In the genomic region with DNA sequence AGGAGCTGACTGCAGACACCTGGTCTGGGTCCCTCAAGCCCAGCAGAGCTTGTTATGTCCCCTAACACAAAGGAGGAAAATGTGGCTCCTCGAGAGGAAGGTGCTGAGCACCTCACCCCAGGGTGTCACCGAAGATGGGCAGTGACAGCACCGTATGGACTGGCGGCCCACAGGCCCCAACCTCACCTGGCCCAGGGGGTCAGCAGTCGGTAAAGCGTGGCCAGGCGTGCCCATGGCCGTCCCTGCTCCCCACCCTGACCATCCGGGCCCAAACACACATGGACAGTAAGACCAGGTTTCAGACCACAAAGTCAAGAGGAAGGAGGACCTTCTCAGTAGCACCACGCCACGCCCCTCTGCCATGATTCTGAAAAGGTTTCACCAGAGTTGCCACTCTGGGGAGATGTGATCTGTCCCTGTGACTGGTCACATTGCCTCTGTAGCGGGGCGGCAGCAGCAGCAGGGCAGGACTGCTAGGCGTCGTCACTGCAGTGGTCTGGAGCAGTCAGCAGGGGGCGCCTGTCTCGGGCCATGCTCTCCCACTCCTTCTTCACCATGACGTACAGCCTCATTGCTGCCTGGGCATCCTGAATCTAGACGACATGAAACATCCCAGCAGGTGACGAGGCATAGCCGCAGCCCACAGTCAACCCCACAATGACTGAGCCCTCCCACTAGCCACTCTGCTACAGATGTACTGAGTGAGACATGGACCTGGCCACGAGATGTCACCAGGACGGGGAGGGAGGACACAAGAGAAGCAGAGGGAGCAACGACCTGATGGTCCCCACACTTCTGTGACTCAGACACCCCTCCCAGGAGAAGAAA, we compare ENCODE assay signal across 8 cellular contexts. TPM values are rescaled to one million over a fixed set of nuclear protein-coding genes. Genes with fewer than 3 reads are reported as not detected.
DNase-seq lines count a peak whose midpoint lies in the region; ATAC-seq and TF ChIP-seq lines count a peak whose summit lies in the region.

No MANE protein-coding gene starts in this region.

- peak; percentile 86 for TF ChIP-seq CTCF in lung (IDR thresholded peaks at IDR 0.05; ENCODE audit: control extremely low read depth, extremely low read depth)

- H3K9me3 Mint-ChIP-seq in activated CD4-positive, alpha-beta memory T cell treated with anti-CD3 and anti-CD28 coated beads for 36 hours: no peaks in the 10 kb centered on the region

- POLR2A ChIA-PET in activated CD4-positive, alpha-beta memory T cell treated with anti-CD3 and anti-CD28 coated beads for 36 hours (lab: Charles Lee): no interaction called here

- DNase-seq in EH (ENCODE audit: low read depth): peak; percentile 74
- peak; percentile 56 for DNase-seq in NCI-H774 (lab: John Stamatoyannopoulos, UW)
- peak; percentile 92 for DNase-seq in activated CD4-positive, alpha-beta memory T cell treated with anti-CD3 and anti-CD28 coated beads for 36 hours
- peak; percentile 47 for DNase-seq in dedifferentiated amniotic fluid mesenchymal stem cell (ENCODE audit: extremely low spot score)
- peak; percentile 76 for DNase-seq in lung (ENCODE audit: low spot score)
- DNase-seq in stimulated activated CD8-positive, alpha-beta memory T cell treated with anti-CD3 and anti-CD28 coated beads, Interleukin-12 subunit alpha, Interleukin-12 subunit beta, amount 100 ng/mL, for 1 hour (ENCODE audit: low read depth): peak; percentile 62

- H3K27ac Mint-ChIP-seq in activated CD4-positive, alpha-beta memory T cell treated with anti-CD3 and anti-CD28 coated beads for 36 hours: peak overlapping the region; percentile 83

- no peak overlapping the region for H3K27ac ChIP-seq in lung (ENCODE audit: low read depth in 1 of 2, low read length in 1 of 2)

- H3K4me1 Mint-ChIP-seq in activated CD4-positive, alpha-beta memory T cell treated with anti-CD3 and anti-CD28 coated beads for 36 hours (ENCODE audit: low read depth): peaks cover 14% of the 10 kb centered on the region

- no peaks in the 10 kb centered on the region for H3K27me3 Mint-ChIP-seq in activated CD4-positive, alpha-beta memory T cell treated with anti-CD3 and anti-CD28 coated beads for 36 hours

- CTCF ChIA-PET in activated CD4-positive, alpha-beta memory T cell treated with anti-CD3 and anti-CD28 coated beads for 36 hours (lab: Charles Lee): interaction anchor here (0.9 to 1.2 kb wide), 2 partner anchors 10 to 80 kb away, joined by 3 to 7 read pairs; no protein-coding TSS in a partner anchor

- H3K4me3 ChIP-seq in lung: no peak overlapping the region

- WGBS in lung, 2 donors: 59 to 63% methylated on average over 24 of the region's 24 CpGs

- no peaks in the 10 kb centered on the region for H3K9me3 ChIP-seq in lung (ENCODE audit: control insufficient read depth in 2 of 2, insufficient read depth in 1 of 2, low read length in 1 of 2)

- H3K4me1 ChIP-seq in lung (ENCODE audit: control insufficient read depth in 2 of 2, insufficient read depth in 2 of 2, low read length in 2 of 2): no peaks in the 10 kb centered on the region

- H3K27me3 ChIP-seq in lung (ENCODE audit: control insufficient read depth, insufficient read depth): no peaks in the 10 kb centered on the region

- H3K36me3 ChIP-seq in lung (ENCODE audit: control insufficient read depth in 2 of 2, insufficient read depth in 2 of 2, low read length in 2 of 2): peaks cover 4 to 60% of the 10 kb centered on the region in 2 donors

- intact Hi-C loops in activated CD4-positive, alpha-beta memory T cell treated with anti-CD3 and anti-CD28 coated beads for 36 hours (cut with micrococcal nuclease): loop anchor here (1.0 to 10.0 kb wide), 5 partner anchors 15 to 222 kb away; a partner anchor contains a TSS

- peak; percentile 51 for ATAC-seq in HG03108 (IDR thresholded peaks at IDR 0.05; ENCODE audit: unreplicated experiment)
- ATAC-seq in lung (ENCODE audit: insufficient read depth, low FRiP score): peak; percentile 76
- no peak for ATAC-seq in HG03457 (IDR thresholded peaks at IDR 0.05; ENCODE audit: unreplicated experiment)

- peaks cover 35% of the 10 kb centered on the region for H3K36me3 Mint-ChIP-seq in activated CD4-positive, alpha-beta memory T cell treated with anti-CD3 and anti-CD28 coated beads for 36 hours

- no peak overlapping the region for H3K4me3 Mint-ChIP-seq in activated CD4-positive, alpha-beta memory T cell treated with anti-CD3 and anti-CD28 coated beads for 36 hours

RNA-seq across cellular contexts. Expression of a gene that starts 11.1 kb away (rescaled TPM):
- total RNA-seq in activated CD4-positive, alpha-beta memory T cell treated with anti-CD3 and anti-CD28 coated beads for 36 hours: 10 to 100 TPM; 24.2 to 26.3 TPM
- total RNA-seq in lung: 10 to 100 TPM; 20.3 to 20.4 TPM
- 10 to 100 TPM; 14.6 to 19.6 TPM for polyA plus RNA-seq in lung

RNA-seq across cellular contexts. Expression of a gene that starts 15.5 kb away (rescaled TPM):
- total RNA-seq in activated CD4-positive, alpha-beta memory T cell treated with anti-CD3 and anti-CD28 coated beads for 36 hours: 1 to 10 TPM; 2.4 to 2.6 TPM
- 1 to 10 TPM; 2.8 to 4.1 TPM for total RNA-seq in lung
- 1 to 10 TPM; 1.0 to 3.1 TPM for polyA plus RNA-seq in lung

RNA-seq across cellular contexts. Expression of a gene that starts 30.5 kb away (rescaled TPM):
- total RNA-seq in activated CD4-positive, alpha-beta memory T cell treated with anti-CD3 and anti-CD28 coated beads for 36 hours: under 1 TPM; 0.69 to 0.90 TPM
- 1 to 10 TPM in 1 of 2 donors, under 1 TPM in 1; 0.82 to 1.4 TPM for total RNA-seq in lung
- 1 to 10 TPM in 1 of 2 donors, under 1 TPM in 1; 0.40 to 3.1 TPM for polyA plus RNA-seq in lung

RNA-seq across cellular contexts. Expression of a gene that starts 30.8 kb away (rescaled TPM):
- total RNA-seq in activated CD4-positive, alpha-beta memory T cell treated with anti-CD3 and anti-CD28 coated beads for 36 hours: 100 to 1,000 TPM; 358 to 368 TPM
- total RNA-seq in lung: 100 to 1,000 TPM; 144 to 222 TPM
- polyA plus RNA-seq in lung: 100 to 1,000 TPM in 1 of 2 donors, 10 to 100 TPM in 1; 87.4 to 204 TPM

RNA-seq across cellular contexts. Expression of a gene that starts 50.3 kb away (rescaled TPM):
- 10 to 100 TPM; 12.5 to 15.5 TPM for total RNA-seq in activated CD4-positive, alpha-beta memory T cell treated with anti-CD3 and anti-CD28 coated beads for 36 hours
- total RNA-seq in lung: 10 to 100 TPM; 11.7 to 30.3 TPM
- 10 to 100 TPM; 24.1 to 50.1 TPM for polyA plus RNA-seq in lung
